10 cellular contexts compared by ENCODE assay signal in the genomic region with DNA sequence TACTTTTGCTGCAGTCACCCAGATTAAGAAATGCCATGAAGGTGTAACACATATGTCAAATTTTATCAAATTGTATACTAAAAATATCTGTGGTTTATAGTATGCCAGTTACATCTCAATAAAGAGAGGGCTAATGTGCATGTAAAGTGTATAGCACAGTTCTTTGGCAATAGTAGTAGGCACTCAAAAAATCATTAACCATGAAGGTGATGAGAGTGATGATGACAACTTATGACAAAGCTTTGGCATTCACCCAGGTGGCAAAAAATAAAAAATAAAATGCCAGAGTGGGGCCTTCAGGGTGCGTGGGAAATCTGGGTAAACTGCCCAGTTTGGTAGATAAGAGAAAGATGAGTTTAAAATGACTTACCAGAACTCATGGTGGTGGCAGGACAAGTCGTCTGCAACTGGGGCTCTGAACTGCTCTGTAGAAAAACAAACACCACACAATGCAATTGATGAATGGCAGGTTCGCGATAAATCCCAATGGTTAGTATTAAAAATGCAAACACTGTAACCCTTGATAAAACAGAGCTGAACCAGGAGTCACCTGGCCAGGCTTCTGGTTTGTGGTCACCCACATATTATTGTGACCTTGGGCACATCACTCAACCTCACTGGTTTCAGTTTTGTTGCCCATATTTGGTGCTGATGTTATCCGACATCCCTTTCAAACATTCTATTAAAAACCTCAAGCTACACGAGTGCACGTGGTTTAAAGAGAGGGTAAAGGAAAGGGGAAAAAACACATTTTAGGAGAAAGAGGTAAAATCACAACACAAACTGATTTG.
DNase-seq lines count a peak whose midpoint lies in the region; ATAC-seq and TF ChIP-seq lines count a peak whose summit lies in the region.
"Had no signal": no experiment of that assay in that cellular context is flagged by ENCODE, and none has a peak within 500 bp of the region (broad histone marks: within the 10 kb centered on the region; RNA-seq: fewer than 3 reads in every experiment).

No MANE protein-coding gene starts in this region.

- WGBS in gastroesophageal sphincter (ENCODE audit: low coverage in 1 of 2), 2 donors, result 35 to 38% methylated on average over 5 to 7 of the region's 7 CpGs

- peak; percentile 85 for ATAC-seq in GM18508 (IDR thresholded peaks at IDR 0.05; ENCODE audit: insufficient read depth, unreplicated experiment)
- ATAC-seq in GM21515 (IDR thresholded peaks at IDR 0.05; ENCODE audit: unreplicated experiment), result peak; percentile 84
- peak; percentile 68 for ATAC-seq in HG03460 (IDR thresholded peaks at IDR 0.05; ENCODE audit: unreplicated experiment)
- no peak for ATAC-seq in gastroesophageal sphincter

- H3K27ac ChIP-seq in gastroesophageal sphincter, result peak overlapping the region; percentile 84 to 97 (median 93)
- H3K27ac ChIP-seq: parathyroid adenoma had no signal

- H3K9me3 ChIP-seq in gastroesophageal sphincter, result no peaks in the 10 kb centered on the region

- H3K27me3 ChIP-seq in gastroesophageal sphincter, result no peaks in the 10 kb centered on the region

- TF ChIP-seq CTCF in gastroesophageal sphincter (IDR thresholded peaks at IDR 0.05), result no peak

- DNase-seq in SHP77 treated with DMSO at 0.1 percent for 48 hours (lab: John Stamatoyannopoulos, UW), result no peak
- no peak for DNase-seq in DMS153 (lab: John Stamatoyannopoulos, UW)
- DNase-seq in stimulated activated CD4-positive, alpha-beta T cell treated with anti-CD3 and anti-CD28 coated beads, Interleukin-12 subunit alpha, Interleukin-12 subunit beta, amount 100 ng/mL, for 4 hours, result no peak
- no peak for DNase-seq in NOMO-1 treated with dmso at 0.1 percent for 144 hours (lab: John Stamatoyannopoulos, UW; ENCODE audit: unreplicated experiment)
- DNase-seq: NCI-H2081 treated with DMSO at 0.1 percent for 48 hours had no signal

- no peak for TF ChIP-seq EP300 in gastroesophageal sphincter (IDR thresholded peaks at IDR 0.05)

- no peak overlapping the region for H3K4me3 ChIP-seq in gastroesophageal sphincter

- TF ChIP-seq POLR2A in gastroesophageal sphincter (IDR thresholded peaks at IDR 0.05), result no peak

- H3K36me3 ChIP-seq in gastroesophageal sphincter, result peaks cover 0 to 42% of the 10 kb centered on the region in 2 donors

- peaks cover 29 to 100% (median 43%) of the 10 kb centered on the region in 3 donors for H3K4me1 ChIP-seq in gastroesophageal sphincter
